In the genomic region with DNA sequence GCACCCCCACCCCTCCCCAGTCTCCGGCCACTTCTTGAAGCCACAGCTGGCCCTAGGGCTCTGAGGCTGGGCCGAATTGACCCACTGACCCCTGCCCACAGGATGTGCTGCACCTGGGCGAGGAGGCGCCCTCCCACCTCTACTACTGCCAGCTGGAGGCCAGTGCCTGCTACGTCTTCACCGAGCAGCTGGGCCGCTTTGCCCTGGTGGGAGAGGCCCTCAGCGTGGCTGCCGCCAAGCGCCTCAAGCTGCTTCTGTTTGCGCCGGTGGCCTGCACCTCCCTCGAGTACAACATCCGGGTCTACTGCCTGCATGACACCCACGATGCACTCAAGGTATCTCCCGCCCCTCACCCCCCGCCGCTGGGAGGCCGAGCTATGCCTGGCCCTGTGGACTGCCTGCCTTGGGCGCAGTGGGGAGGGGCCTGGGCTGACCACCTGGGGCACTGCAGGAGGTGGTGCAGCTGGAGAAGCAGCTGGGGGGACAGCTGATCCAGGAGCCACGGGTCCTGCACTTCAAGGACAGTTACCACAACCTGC, we compare ENCODE assay signal across 20 cellular contexts. TPM values are rescaled to one million over a fixed set of nuclear protein-coding genes. Genes with fewer than 3 reads are reported as not detected.
"Had no signal": no experiment of that assay in that cellular context is flagged by ENCODE, and none has a peak within 500 bp of the region (broad histone marks: within the 10 kb centered on the region; RNA-seq: fewer than 3 reads in every experiment).

No MANE protein-coding gene starts in this region.

- H3K4me3 ChIP-seq: ascending aorta, colonic mucosa, lung, right atrium auricular region, suprapubic skin, vagina had no signal

- H3K36me3 ChIP-seq: ascending aorta, colonic mucosa, right atrium auricular region, suprapubic skin, vagina had no signal

- H3K4me1 ChIP-seq: ascending aorta, colonic mucosa, right atrium auricular region, suprapubic skin, vagina had no signal

- DNase-seq: activated CD4-positive, alpha-beta T cell treated with anti-CD3 and anti-CD28 coated beads, Interleukin-2, amount 50 U/mL, for 4 hours; activated effector memory CD4-positive, alpha-beta T cell treated with anti-CD3 and anti-CD28 coated beads, Interleukin-2, amount 50 U/mL, for 16 hours; activated naive CD4-positive, alpha-beta T cell treated with anti-CD3 and anti-CD28 coated beads, Interleukin-2, amount 50 U/mL, for 16 hours; activated T-cell treated with anti-CD3 and anti-CD28 coated beads, Interleukin-2, amount 50 U/mL, for 72 hours; colonic mucosa; endodermal cell; foreskin fibroblast; hippocampal formation; islet precursor cell; left colon; occipital lobe; stimulated activated CD4-positive, alpha-beta T cell treated with anti-CD3 and anti-CD28 coated beads, Interleukin-2, amount 100 ng/mL, for 24 hours; trophoblast cell had no signal

- H3K27me3 ChIP-seq: ascending aorta, right atrium auricular region, vagina had no signal

- H3K27ac ChIP-seq: ascending aorta, colonic mucosa, epithelial cell of prostate, right atrium auricular region, suprapubic skin, vagina had no signal

- H3K9me3 ChIP-seq: ascending aorta, colonic mucosa, right atrium auricular region, suprapubic skin, vagina had no signal

RNA-seq across cellular contexts. Expression of a gene that starts 21.3 kb away (rescaled TPM):
- total RNA-seq: progenitor cell of endocrine pancreas had no signal
